8 cellular contexts compared by ENCODE assay signal in the genomic region with DNA sequence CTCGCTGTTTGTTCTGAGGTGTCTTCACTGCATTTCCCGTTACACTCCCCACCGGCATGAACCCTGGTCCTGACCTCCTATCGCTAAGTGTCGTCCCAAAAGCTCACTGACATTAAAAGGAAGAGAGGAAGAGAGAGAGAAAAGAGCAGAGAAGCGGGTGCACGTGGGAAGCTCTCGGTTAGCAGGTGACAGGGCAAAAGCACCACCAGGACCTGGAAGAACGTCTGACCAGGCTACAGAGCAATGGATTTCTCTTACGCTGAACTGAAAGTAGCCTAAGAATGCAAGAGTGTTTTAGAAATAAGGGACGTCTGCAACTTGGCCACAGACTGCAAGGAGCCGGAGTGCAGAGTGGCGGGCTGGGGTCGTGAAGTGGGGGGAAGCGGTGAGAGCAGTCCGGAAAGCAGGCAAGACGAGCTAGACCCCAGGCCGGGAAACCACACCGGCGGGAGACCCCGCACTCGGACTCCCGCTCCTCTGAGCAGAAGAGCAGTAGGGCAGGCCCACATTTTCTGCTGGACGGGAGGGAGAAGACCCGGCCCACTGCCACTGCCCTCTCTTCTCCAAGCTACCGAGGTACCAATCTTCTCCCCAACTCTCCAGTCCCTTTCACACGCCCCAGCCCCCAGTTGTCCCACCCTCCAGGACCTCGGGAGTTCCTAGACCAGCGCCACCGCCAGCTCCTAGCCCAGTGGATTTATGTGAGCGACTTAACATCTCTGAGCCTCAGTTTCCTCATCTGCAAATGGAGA. TPM values are rescaled to one million over a fixed set of nuclear protein-coding genes. Genes with fewer than 3 reads are reported as not detected.
DNase-seq lines count a peak whose midpoint lies in the region; ATAC-seq and TF ChIP-seq lines count a peak whose summit lies in the region.

No MANE protein-coding gene starts in this region.

- H3K9ac ChIP-seq in SK-N-SH (peak overlapping the region; percentile 79), muscle layer of colon (ENCODE audit: low read length) (peak overlapping the region; percentile 79)

- no peaks in the 10 kb centered on the region for H3K36me3 ChIP-seq in SK-N-SH (replicated peaks in 1 of 2; ENCODE audit: control insufficient read depth in 1 of 2, insufficient read depth in 2 of 2, low read length in 1 of 2)
- no peaks in the 10 kb centered on the region for H3K36me3 ChIP-seq in muscle layer of colon (ENCODE audit: insufficient read depth, low read length)
- no peaks in the 10 kb centered on the region for H3K36me3 ChIP-seq in vagina

- peak overlapping the region; percentile 84 for H3K4me2 ChIP-seq in SK-N-SH

- H3K9me3 ChIP-seq in SK-N-SH (no peaks in the 10 kb centered on the region), muscle layer of colon (ENCODE audit: low read length) (no peaks in the 10 kb centered on the region), vagina (no peaks in the 10 kb centered on the region)

- no peak for ATAC-seq in GM21423 (IDR thresholded peaks at IDR 0.05; ENCODE audit: unreplicated experiment)
- ATAC-seq in GM18502 (IDR thresholded peaks at IDR 0.05; ENCODE audit: poor library complexity, unreplicated experiment), result no peak

- peaks cover 0 to 5% of the 10 kb centered on the region in 2 experiments; a peak in 1 of 4 replicates for H3K4me1 ChIP-seq in SK-N-SH (ENCODE audit: control insufficient read depth in 1 of 2, insufficient read depth in 2 of 2, low read depth in 1 of 2, low read length in 1 of 2)
- no peaks in the 10 kb centered on the region for H3K4me1 ChIP-seq in muscle layer of colon (ENCODE audit: insufficient read depth, low read length)
- peaks cover 14% of the 10 kb centered on the region for H3K4me1 ChIP-seq in vagina

- TF ChIP-seq CTCF in SK-N-SH (IDR thresholded peaks at IDR 0.05), result no peak
- no peak for TF ChIP-seq CTCF in vagina (IDR thresholded peaks at IDR 0.05)

- CTCF ChIA-PET in SK-N-SH (lab: Yijun Ruan, JAX), result interaction anchor here (0.7 to 3.5 kb wide), 7 partner anchors 8 to 423 kb away, joined by 3 to 20 read pairs (median 3); partner anchors contain the start of genes GPR161 and MPZL1

- no peak for TF ChIP-seq POLR2A in vagina (IDR thresholded peaks at IDR 0.05)

- peak overlapping the region in 1 of 2 experiments; percentile 70; a peak in 1 of 4 replicates for H3K27ac ChIP-seq in SK-N-SH (ENCODE audit: low read depth in 2 of 2, low read length in 1 of 2)
- H3K27ac ChIP-seq in muscle layer of colon (ENCODE audit: low read depth, low read length), result peak overlapping the region; percentile 88
- peak overlapping the region; percentile 85 for H3K27ac ChIP-seq in vagina

- H3K79me2 ChIP-seq in SK-N-SH (ENCODE audit: insufficient read depth), result no peaks in the 10 kb centered on the region

- POLR2A ChIA-PET in SK-N-SH (lab: Yijun Ruan, JAX), result no interaction called here

- WGBS in SK-N-SH (ENCODE audit: low lambda C conversion rate), result 11% methylated on average over 18 of the region's 31 CpGs

- intact Hi-C loops in vagina (cut with DNase I), result no loop called here

- DNase-seq in NCI-H748 (lab: John Stamatoyannopoulos, UW; ENCODE audit: unreplicated experiment) (peak; percentile 22), NCI-H748 treated with DMSO at 0.1 percent for 48 hours (lab: John Stamatoyannopoulos, UW) (no peak), SK-N-SH (peak; percentile 51), dermis blood vessel endothelial cell (peak; percentile 40), vagina (ENCODE audit: extremely low spot score in 2 of 2) (no peak)

- H3K4me3 ChIP-seq in SK-N-SH (ENCODE audit: low read depth in 2 of 2, low read length in 1 of 2), result peak overlapping the region; percentile 76 to 83
- H3K4me3 ChIP-seq in muscle layer of colon (ENCODE audit: low read depth in 1 of 2, low read length in 2 of 2), result peak overlapping the region; percentile 72 to 81
- peak overlapping the region; percentile 60 to 67 for H3K4me3 ChIP-seq in vagina

- peaks cover 8% of the 10 kb centered on the region; the same call in 1 of the 2 replicates for H3K27me3 ChIP-seq in SK-N-SH (ENCODE audit: insufficient read depth)
- H3K27me3 ChIP-seq in muscle layer of colon (ENCODE audit: control insufficient read depth in 1 of 2, insufficient read depth in 2 of 2, low read length in 2 of 2), result no peaks in the 10 kb centered on the region
- H3K27me3 ChIP-seq in vagina, result no peaks in the 10 kb centered on the region

- peaks cover 7% of the 10 kb centered on the region for H3F3A ChIP-seq in SK-N-SH (replicated peaks; ENCODE audit: insufficient read depth)

- no peak for TF ChIP-seq EP300 in SK-N-SH (IDR thresholded peaks at IDR 0.05; ENCODE audit: borderline replicate concordance in 1 of 2, low read depth in 1 of 2, low read length in 1 of 2)

- no peak for TF ChIP-seq RAD21 in SK-N-SH (IDR thresholded peaks at IDR 0.05; ENCODE audit: low read length)

- no peaks in the 10 kb centered on the region for H3K9me2 ChIP-seq in SK-N-SH

- H4K20me1 ChIP-seq in SK-N-SH (ENCODE audit: insufficient read depth), result no peaks in the 10 kb centered on the region

- peak overlapping the region; percentile 91 for H2AFZ ChIP-seq in SK-N-SH (ENCODE audit: low read depth)

TF ChIP-seq in SK-N-SH, 30 proteins besides CTCF, POLR2A, EP300 and RAD21:
- TF ChIP-seq SIN3A (IDR thresholded peaks at IDR 0.05; ENCODE audit: borderline replicate concordance, low read depth, low read length) (peak; percentile 43; the same call in 1 of the 2 replicates), FOXM1 (IDR thresholded peaks at IDR 0.05; ENCODE audit: low read depth) (no peak), ELF1 (IDR thresholded peaks at IDR 0.05) (no peak), MEF2A (IDR thresholded peaks at IDR 0.05; ENCODE audit: borderline replicate concordance, low read depth) (no peak), TAF1 (IDR thresholded peaks at IDR 0.05; ENCODE audit: borderline replicate concordance, low read depth, low read length) (no peak), EZH2phosphoT487 (IDR thresholded peaks at IDR 0.05; ENCODE audit: borderline replicate concordance, low read depth) (no peak), PBX3 (IDR thresholded peaks at IDR 0.05) (no peak), TCF12 (IDR thresholded peaks at IDR 0.05) (no peak), USF1 (IDR thresholded peaks at IDR 0.05; ENCODE audit: borderline replicate concordance, low read depth) (no peak), GABPA (IDR thresholded peaks at IDR 0.05; ENCODE audit: low read depth) (no peak), MXI1 (IDR thresholded peaks at IDR 0.05; ENCODE audit: low read depth, low read length) (peak; percentile 76), SMC3 (IDR thresholded peaks at IDR 0.05; ENCODE audit: low read depth, low read length) (no peak), RXRA (IDR thresholded peaks at IDR 0.05; ENCODE audit: borderline replicate concordance, low read depth) (no peak), JUND (IDR thresholded peaks at IDR 0.05) (no peak), NFIC (IDR thresholded peaks at IDR 0.05; ENCODE audit: borderline replicate concordance) (no peak), ZBTB33 (IDR thresholded peaks at IDR 0.05; ENCODE audit: borderline replicate concordance, low read depth) (no peak), FOSL2 (IDR thresholded peaks at IDR 0.05; ENCODE audit: borderline replicate concordance, low read depth) (no peak), RCOR1 (IDR thresholded peaks at IDR 0.05; ENCODE audit: low read length) (no peak), POLR2AphosphoS5 (IDR thresholded peaks at IDR 0.05; ENCODE audit: low read depth, low read length) (no peak)
- TF ChIP-seq, protein P1, sequence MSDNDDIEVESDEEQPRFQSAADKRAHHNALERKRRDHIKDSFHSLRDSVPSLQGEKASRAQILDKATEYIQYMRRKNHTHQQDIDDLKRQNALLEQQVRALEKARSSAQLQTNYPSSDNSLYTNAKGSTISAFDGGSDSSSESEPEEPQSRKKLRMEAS (IDR thresholded peaks at IDR 0.05; ENCODE audit: low read depth), result peak; percentile 55; the same call in 1 of the 2 replicates

RNA-seq across cellular contexts. Expression of gene MPZL1, which starts 8.3 kb away (rescaled TPM):
- 27.3 and 34.4 TPM in 2 replicates for polyA plus RNA-seq in SK-N-SH (2012; rRNA removed)
- polyA plus RNA-seq in SK-N-SH (2012; cell fraction: cytosol; rRNA removed), result 34.9 and 39.9 TPM in 2 replicates
- polyA plus RNA-seq in SK-N-SH (2012; cell fraction: nucleus; rRNA removed), result 17.1 and 32.0 TPM in 2 replicates
- total RNA-seq in dermis blood vessel endothelial cell (114 and 127 TPM in 2 replicates), vagina (69.7 TPM)

Comparison
In these comparisons a context has a peak if more than half of its experiments do, and no peak if none do; other contexts are left out.
1. DNase-seq: peak in NCI-H748 (single experiment), SK-N-SH (single experiment) and dermis blood vessel endothelial cell (single experiment); none in NCI-H748 treated with DMSO at 0.1 percent for 48 hours (single experiment) and vagina (0 of 2).
2. Peak in every context shown above with its lines, with median percentiles within 50 percentile points of each other: H3K4me3 ChIP-seq.